29 cellular contexts compared by ENCODE assay signal in the genomic region with DNA sequence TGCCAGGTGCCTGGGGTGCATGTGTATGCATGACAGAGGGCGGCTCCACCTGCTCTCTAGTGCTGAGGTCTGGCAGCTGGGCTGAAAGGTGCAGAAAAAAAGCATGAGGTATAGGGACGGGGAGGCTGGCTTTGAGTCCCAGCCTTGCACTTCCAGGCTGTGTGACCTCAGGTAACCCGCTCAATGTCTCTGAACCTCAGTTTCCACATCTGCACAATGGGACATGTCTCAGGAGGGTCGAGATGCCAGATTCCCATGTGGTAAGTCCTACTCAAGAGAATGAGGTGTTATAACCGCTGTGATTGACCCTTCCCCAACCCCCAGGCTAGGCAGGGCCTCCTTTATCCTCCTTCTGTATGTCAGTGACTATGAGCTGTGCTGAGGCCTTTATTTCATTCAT. TPM values are rescaled to one million over a fixed set of nuclear protein-coding genes. Genes with fewer than 3 reads are reported as not detected.
"Had no signal": no experiment of that assay in that cellular context is flagged by ENCODE, and none has a peak within 500 bp of the region (broad histone marks: within the 10 kb centered on the region; RNA-seq: fewer than 3 reads in every experiment).

No MANE protein-coding gene starts in this region.

- H3K27ac Mint-ChIP-seq: activated CD4-positive, alpha-beta memory T cell treated with anti-CD3 and anti-CD28 coated beads for 36 hours; activated CD4-positive, alpha-beta T cell treated with anti-CD3 and anti-CD28 coated beads, Interleukin-2, amount 10 ng/mL, durations not matched to agents 24 days and 14 days; activated T-cell treated with anti-CD3 and anti-CD28 coated beads, Interleukin-2, amount 50 U/mL, for 72 hours; effector memory CD8-positive, alpha-beta T cell; naive thymus-derived CD4-positive, alpha-beta T cell; T-helper 17 cell had no signal

- H3K4me1 Mint-ChIP-seq: activated CD4-positive, alpha-beta T cell treated with anti-CD3 and anti-CD28 coated beads, Interleukin-2, amount 10 ng/mL, durations not matched to agents 24 days and 14 days; naive thymus-derived CD4-positive, alpha-beta T cell; T-helper 17 cell had no signal

- H3K36me3 Mint-ChIP-seq: activated CD4-positive, alpha-beta memory T cell treated with anti-CD3 and anti-CD28 coated beads for 36 hours; activated naive CD4-positive, alpha-beta T cell treated with anti-CD3 and anti-CD28 coated beads, Interleukin-2, amount 50 U/mL, for 72 hours; naive thymus-derived CD4-positive, alpha-beta T cell had no signal

- H3K4me1 ChIP-seq: adrenal gland, body of pancreas, colonic mucosa, pancreas, prostate gland, upper lobe of right lung had no signal

- H3K27me3 ChIP-seq: adrenal gland, body of pancreas, colonic mucosa, dorsolateral prefrontal cortex, gastroesophageal sphincter, hepatocyte, pancreas, spleen, thyroid gland, upper lobe of right lung had no signal

- H3K4me3 ChIP-seq: adrenal gland, body of pancreas, colonic mucosa, dorsolateral prefrontal cortex, gastroesophageal sphincter, hepatocyte, pancreas, prostate gland, spleen, thyroid gland, upper lobe of right lung had no signal

- H3K9me3 Mint-ChIP-seq: activated CD4-positive, alpha-beta memory T cell treated with anti-CD3 and anti-CD28 coated beads for 36 hours; activated CD4-positive, alpha-beta T cell treated with anti-CD3 and anti-CD28 coated beads, Interleukin-2, amount 10 ng/mL, durations not matched to agents 24 days and 14 days; activated naive CD4-positive, alpha-beta T cell treated with anti-CD3 and anti-CD28 coated beads, Interleukin-2, amount 50 U/mL, for 72 hours; activated T-cell treated with anti-CD3 and anti-CD28 coated beads, Interleukin-2, amount 50 U/mL, for 72 hours; effector memory CD8-positive, alpha-beta T cell; naive thymus-derived CD4-positive, alpha-beta T cell had no signal

- H3K4me3 Mint-ChIP-seq: activated CD4-positive, alpha-beta memory T cell treated with anti-CD3 and anti-CD28 coated beads for 36 hours; activated CD4-positive, alpha-beta T cell treated with anti-CD3 and anti-CD28 coated beads, Interleukin-2, amount 10 ng/mL, durations not matched to agents 24 days and 14 days; activated T-cell treated with anti-CD3 and anti-CD28 coated beads, Interleukin-2, amount 50 U/mL, for 72 hours; effector memory CD8-positive, alpha-beta T cell; naive thymus-derived CD4-positive, alpha-beta T cell; T-helper 17 cell had no signal

- H2AFZ ChIP-seq: hepatocyte had no signal

- H3K36me3 ChIP-seq: adrenal gland, colonic mucosa, gastroesophageal sphincter, pancreas, prostate gland, spleen, thyroid gland, upper lobe of right lung had no signal

- H3K27ac ChIP-seq: adrenal gland, body of pancreas, colonic mucosa, hepatocyte, pancreas, spleen, thyroid gland, upper lobe of right lung had no signal

- H3K4me2 ChIP-seq: hepatocyte had no signal

- ATAC-seq: activated naive CD4-positive, alpha-beta T cell treated with anti-CD3 and anti-CD28 coated beads, Interleukin-2, amount 50 U/mL, for 72 hours; activated T-cell treated with anti-CD3 and anti-CD28 coated beads, Interleukin-2, amount 50 U/mL, for 72 hours; body of pancreas; effector memory CD8-positive, alpha-beta T cell; gastroesophageal sphincter; left colon; naive thymus-derived CD4-positive, alpha-beta T cell; pancreas; SK-N-SH treated with all-trans-retinoic acid at 6 μM for 48 hours; T-helper 17 cell; upper lobe of right lung had no signal

- H3K27me3 Mint-ChIP-seq: activated CD4-positive, alpha-beta memory T cell treated with anti-CD3 and anti-CD28 coated beads for 36 hours; activated CD4-positive, alpha-beta T cell treated with anti-CD3 and anti-CD28 coated beads, Interleukin-2, amount 10 ng/mL, durations not matched to agents 24 days and 14 days had no signal

- H3K9me3 ChIP-seq: body of pancreas, colonic mucosa, gastroesophageal sphincter, pancreas, prostate gland, spleen, thyroid gland, upper lobe of right lung had no signal

- DNase-seq: activated CD4-positive, alpha-beta memory T cell treated with anti-CD3 and anti-CD28 coated beads for 36 hours; activated CD4-positive, alpha-beta T cell treated with anti-CD3 and anti-CD28 coated beads, Interleukin-2, amount 10 ng/mL, durations not matched to agents 24 days and 14 days; activated CD4-positive, CD25-positive, alpha-beta regulatory T cell treated with anti-CD3 and anti-CD28 coated beads, Interleukin-2, amount 50 U/mL, for 72 hours; activated naive CD4-positive, alpha-beta T cell; activated T-cell treated with anti-CD3 and anti-CD28 coated beads for 4 hours; activated T-cell treated with anti-CD3 and anti-CD28 coated beads, Interleukin-2, amount 50 U/mL, for 72 hours; adrenal gland; aorta; body of pancreas; cerebellar nuclear complex; colonic mucosa; dorsolateral prefrontal cortex; effector memory CD8-positive, alpha-beta T cell; erythroblast; left colon; midbrain; naive thymus-derived CD4-positive, alpha-beta T cell; spleen; stimulated activated naive CD4-positive, alpha-beta T cell treated with Interleukin-2 at 50 U/mL for 16 hours; T-helper 17 cell; T1000; thyroid gland; upper lobe of right lung had no signal

RNA-seq across cellular contexts. Expression of a gene that starts 48.8 kb away (rescaled TPM):
- total RNA-seq: activated CD4-positive, alpha-beta memory T cell treated with anti-CD3 and anti-CD28 coated beads for 36 hours; activated CD4-positive, alpha-beta T cell treated with anti-CD3 and anti-CD28 coated beads, Interleukin-2, amount 10 ng/mL, durations not matched to agents 24 days and 14 days; activated naive CD4-positive, alpha-beta T cell treated with anti-CD3 and anti-CD28 coated beads, Interleukin-2, amount 50 U/mL, for 72 hours; activated T-cell treated with anti-CD3 and anti-CD28 coated beads, Interleukin-2, amount 50 U/mL, for 72 hours had no signal
- polyA plus RNA-seq: naive thymus-derived CD4-positive, alpha-beta T cell had no signal
